ENCODE assay signal across 17 cellular contexts in the genomic region with DNA sequence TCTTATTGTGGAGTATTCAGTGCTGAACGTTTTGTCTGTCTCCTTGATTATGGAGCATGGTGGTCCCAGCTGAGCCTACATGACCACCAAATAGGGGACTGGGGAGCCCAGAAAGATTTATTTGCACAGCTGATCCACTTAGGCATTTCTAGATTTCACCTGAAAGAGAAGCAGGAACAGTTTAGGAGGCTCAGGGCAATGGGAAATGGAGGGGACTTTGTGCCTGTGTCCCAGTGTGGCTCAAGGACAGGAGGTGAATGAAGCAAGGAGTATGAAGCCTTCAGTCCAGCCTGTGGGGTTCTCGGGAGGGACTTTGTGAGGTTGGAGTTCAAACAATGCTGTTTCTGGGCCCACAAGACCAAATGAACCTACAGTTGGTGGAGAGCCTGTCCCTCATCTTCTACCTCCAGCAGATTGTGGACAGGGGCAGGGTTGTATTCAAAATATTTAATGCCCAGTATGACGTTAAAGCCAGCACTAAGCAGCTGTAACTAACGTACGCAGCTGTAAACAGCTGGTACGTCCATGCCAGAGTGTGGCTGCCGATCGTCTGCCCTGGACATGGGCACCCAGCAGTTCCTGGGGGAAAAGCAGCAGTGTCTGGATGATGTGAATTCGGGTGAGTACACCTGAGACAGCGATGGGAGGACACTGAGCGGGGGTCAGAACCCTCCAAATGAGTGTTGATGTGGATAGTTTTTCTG.
"Had no signal": no experiment of that assay in that cellular context is flagged by ENCODE, and none has a peak within 500 bp of the region (broad histone marks: within the 10 kb centered on the region; RNA-seq: fewer than 3 reads in every experiment).

No MANE protein-coding gene starts in this region.

- H3K27me3 ChIP-seq: left lung, neutrophil, spleen had no signal

- H3K36me3 ChIP-seq: heart left ventricle, left lung, neutrophil, spleen had no signal

- DNase-seq: activated B cell treated with CpG ODN at 0.5 μM for 24 hours; activated CD4-positive, alpha-beta T cell treated with anti-CD3 and anti-CD28 coated beads, Interleukin-2, amount 50 U/mL, for 1 hour; activated CD8-positive, alpha-beta T cell treated with anti-CD3 and anti-CD28 coated beads for 36 hours; activated gamma-delta T cell treated with Interleukin-2 at 50 U/mL for 16 hours; activated naive CD4-positive, alpha-beta T cell treated with anti-CD3 and anti-CD28 coated beads, Interleukin-2, amount 50 U/mL, for 16 hours; activated T-cell treated with anti-CD3 and anti-CD28 coated beads, Interleukin-2, amount 50 U/mL, for 4 hours; amniotic stem cell; caudate nucleus; foreskin fibroblast; heart left ventricle; hypothalamus; immature natural killer cell; kidney glomerular epithelial cell; left lung; spleen had no signal

- H3K4me3 ChIP-seq: heart left ventricle, left lung, lung, spleen had no signal

- H3K9me3 ChIP-seq: left lung, neutrophil had no signal

- H3K27ac ChIP-seq: heart left ventricle, left lung, neutrophil, spleen had no signal
